ENCODE assay signal across 11 cellular contexts in the genomic region with DNA sequence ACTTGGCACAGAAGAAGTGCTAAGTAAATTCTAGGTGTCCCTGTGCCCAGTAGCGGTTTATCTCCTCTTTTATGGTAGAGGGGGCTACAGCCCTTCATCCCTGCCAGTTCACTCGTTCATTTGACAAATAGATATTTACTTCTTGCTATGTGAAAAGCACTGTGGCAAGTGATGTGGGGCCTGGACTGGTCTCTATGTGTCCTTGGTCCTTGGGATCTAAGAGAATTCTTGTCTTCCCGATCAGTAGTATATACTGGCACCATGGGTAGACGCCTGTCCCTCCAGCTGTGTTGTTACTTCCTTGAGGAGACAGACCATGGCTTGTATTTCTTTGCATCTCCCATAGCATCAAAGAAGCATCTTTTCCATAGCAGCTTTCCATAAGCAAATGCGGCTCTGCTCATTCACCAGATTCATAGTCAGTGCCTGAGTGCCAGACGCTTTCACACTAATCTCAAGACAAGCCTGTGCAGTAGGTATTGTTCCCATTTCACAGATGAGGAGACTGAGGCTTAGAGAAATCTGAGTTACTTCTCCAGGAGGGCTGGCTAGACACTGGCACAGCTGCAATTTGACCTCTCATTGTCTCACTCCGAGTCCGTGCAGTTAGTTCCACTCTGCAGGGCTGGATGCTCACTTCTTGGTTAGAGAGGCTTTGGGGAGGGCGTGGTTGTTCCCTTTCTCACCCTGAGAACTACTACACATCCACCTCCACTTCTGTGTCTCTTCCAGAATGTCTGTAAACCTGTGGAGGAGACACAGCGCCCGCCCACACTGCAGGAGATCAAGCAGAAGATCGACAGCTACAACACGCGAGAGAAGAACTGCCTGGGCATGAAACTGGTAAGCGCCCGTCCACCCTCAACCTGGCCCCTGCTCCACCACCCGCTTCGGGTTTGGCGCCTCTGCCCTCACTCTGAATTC. TPM values are rescaled to one million over a fixed set of nuclear protein-coding genes. Genes with fewer than 3 reads are reported as not detected.
DNase-seq lines count a peak whose midpoint lies in the region; ATAC-seq and TF ChIP-seq lines count a peak whose summit lies in the region.
"Had no signal": no experiment of that assay in that cellular context is flagged by ENCODE, and none has a peak within 500 bp of the region (broad histone marks: within the 10 kb centered on the region; RNA-seq: fewer than 3 reads in every experiment).

No MANE protein-coding gene starts in this region.

- no peak for ATAC-seq in activated CD8-positive, alpha-beta T cell treated with anti-CD3 and anti-CD28 coated beads for 36 hours
- ATAC-seq in GM21526 (IDR thresholded peaks at IDR 0.05; ENCODE audit: low FRiP score, unreplicated experiment) (no peak), right cardiac atrium (no peak)

- peak overlapping the region; percentile 16; the same call in 1 of the 2 replicates for H3K27ac ChIP-seq in KMS-11
- H3K27ac ChIP-seq in right cardiac atrium (ENCODE audit: low read length): no peak overlapping the region
- H3K27ac ChIP-seq: coronary artery had no signal

- POLR2A ChIA-PET in activated CD8-positive, alpha-beta T cell treated with anti-CD3 and anti-CD28 coated beads for 36 hours (lab: Charles Lee): interaction anchor here (1.2 to 30.6 kb wide), 5 partner anchors 8 to 119 kb away, joined by 3 to 1021 read pairs (median 7); no protein-coding TSS in a partner anchor

- peak overlapping the region; percentile 100 for H3K27ac Mint-ChIP-seq in activated CD8-positive, alpha-beta T cell treated with anti-CD3 and anti-CD28 coated beads for 36 hours

- H2AFZ ChIP-seq in KMS-11 (ENCODE audit: low read depth): no peak overlapping the region

- peaks cover 92% of the 10 kb centered on the region for H3K36me3 Mint-ChIP-seq in activated CD8-positive, alpha-beta T cell treated with anti-CD3 and anti-CD28 coated beads for 36 hours (ENCODE audit: low read depth)

- peaks cover 11% of the 10 kb centered on the region; the same call in 1 of the 2 replicates for H3K36me3 ChIP-seq in KMS-11 (ENCODE audit: insufficient read depth)

- H3K9me3 Mint-ChIP-seq in activated CD8-positive, alpha-beta T cell treated with anti-CD3 and anti-CD28 coated beads for 36 hours: no peaks in the 10 kb centered on the region

- H3K27me3 ChIP-seq in KMS-11 (ENCODE audit: insufficient read depth, low read depth): no peaks in the 10 kb centered on the region
- H3K27me3 ChIP-seq in right cardiac atrium (ENCODE audit: control insufficient read depth, insufficient read depth): no peaks in the 10 kb centered on the region
- H3K27me3 ChIP-seq: pancreas had no signal

- H3K4me1 ChIP-seq in KMS-11 (ENCODE audit: low read depth, poor library complexity, severe bottlenecking) (peaks cover 5% of the 10 kb centered on the region), right cardiac atrium (ENCODE audit: control insufficient read depth, insufficient read depth, low read length) (no peaks in the 10 kb centered on the region)
- H3K4me1 ChIP-seq: pancreas had no signal

- peaks cover 44% of the 10 kb centered on the region for H3K79me2 ChIP-seq in KMS-11 (ENCODE audit: insufficient read depth, low read depth)

- TF ChIP-seq CTCF in KMS-11 (conservative IDR thresholded peaks at IDR 0.05; ENCODE audit: low read depth, low read length): no peak
- no peak for TF ChIP-seq CTCF in activated CD8-positive, alpha-beta T cell treated with anti-CD3 and anti-CD28 coated beads for 36 hours (IDR thresholded peaks at IDR 0.05)

- 78% methylated on average over 19 of the region's 19 CpGs for WGBS in right cardiac atrium

- peak overlapping the region; percentile 76 for H3K4me3 Mint-ChIP-seq in activated CD8-positive, alpha-beta T cell treated with anti-CD3 and anti-CD28 coated beads for 36 hours

- H4K20me1 ChIP-seq in KMS-11 (ENCODE audit: insufficient read depth): peaks cover 36% of the 10 kb centered on the region

- H3K9ac ChIP-seq in KMS-11: no peak overlapping the region

- DNase-seq in activated CD8-positive, alpha-beta T cell treated with anti-CD3 and anti-CD28 coated beads for 36 hours: peak; percentile 71
- peak in 38 of 42 donors; percentile 26 to 87 (median 68) for DNase-seq in head of caudate nucleus
- DNase-seq in stimulated activated CD8-positive, alpha-beta memory T cell treated with anti-CD3 and anti-CD28 coated beads, Interleukin-12 subunit alpha, Interleukin-12 subunit beta, amount 100 ng/mL, for 4 hours (ENCODE audit: low read depth): peak; percentile 29
- DNase-seq in right cardiac atrium: no peak
- no peak for DNase-seq in H4 (ENCODE audit: low spot score)
- DNase-seq in NCI-H2227 (lab: John Stamatoyannopoulos, UW; ENCODE audit: unreplicated experiment): no peak

- H3K4me1 Mint-ChIP-seq in activated CD8-positive, alpha-beta T cell treated with anti-CD3 and anti-CD28 coated beads for 36 hours (ENCODE audit: low read depth): peaks cover 88% of the 10 kb centered on the region

- intact Hi-C loops in activated CD8-positive, alpha-beta T cell treated with anti-CD3 and anti-CD28 coated beads for 36 hours (cut with micrococcal nuclease): loop anchor here (2.0 to 5.0 kb wide), 3 partner anchors 26 to 75 kb away; partner anchors contain the start of gene RASSF5
- intact Hi-C loops in head of caudate nucleus (cut with DNase I) (loop anchor here (5.0 kb wide), 2 partner anchors 40 to 90 kb away; no protein-coding TSS in a partner anchor), right cardiac atrium (cut with DNase I) (loop anchor here (2.0 to 5.0 kb wide), 6 partner anchors 35 to 105 kb away; no protein-coding TSS in a partner anchor)

- CTCF ChIA-PET in activated CD8-positive, alpha-beta T cell treated with anti-CD3 and anti-CD28 coated beads for 36 hours (lab: Charles Lee): interaction anchor here (0.8 to 19.1 kb wide), 28 partner anchors 7 to 330 kb away, joined by 3 to 583 read pairs (median 10); partner anchors contain the start of genes DYRK3 and IKBKE

- H3K4me3 ChIP-seq in KMS-11 (IDR thresholded peaks at IDR 0.05; ENCODE audit: insufficient read depth, low read depth, low read length) (no peak overlapping the region), right cardiac atrium (ENCODE audit: low read length) (no peak overlapping the region)
- H3K4me3 ChIP-seq: coronary artery, GM12878, pancreas had no signal

- no peaks in the 10 kb centered on the region for H3K9me3 ChIP-seq in right cardiac atrium (ENCODE audit: control insufficient read depth, low read length)
- H3K9me3 ChIP-seq: pancreas had no signal

- no peak overlapping the region for H3K4me2 ChIP-seq in KMS-11

- no peaks in the 10 kb centered on the region for H3K27me3 Mint-ChIP-seq in activated CD8-positive, alpha-beta T cell treated with anti-CD3 and anti-CD28 coated beads for 36 hours

RNA-seq across cellular contexts. Expression of gene EIF2D, which starts 29.5 kb away (rescaled TPM):
- total RNA-seq in activated CD8-positive, alpha-beta T cell treated with anti-CD3 and anti-CD28 coated beads for 36 hours: 100 to 1,000 TPM; 100 to 102 TPM
- total RNA-seq in right cardiac atrium: 10 to 100 TPM; 24.6 to 28.0 (median 25.8) TPM
- polyA plus RNA-seq in right cardiac atrium: 23.0 TPM
- total RNA-seq in H4 (2014; rRNA removed; shearing (Covaris generic)): 43.3 and 45.4 TPM in 2 replicates

RNA-seq across cellular contexts. Expression of gene DYRK3, which starts 52.5 kb away (rescaled TPM):
- 1 to 10 TPM; 4.7 to 4.9 TPM for total RNA-seq in activated CD8-positive, alpha-beta T cell treated with anti-CD3 and anti-CD28 coated beads for 36 hours
- 10 to 100 TPM; 15.7 to 29.8 (median 23.4) TPM for total RNA-seq in right cardiac atrium
- 17.0 TPM for polyA plus RNA-seq in right cardiac atrium
- total RNA-seq in H4 (2014; rRNA removed; shearing (Covaris generic)): 13.4 and 19.6 TPM in 2 replicates

Comparison
In these comparisons a context has a peak if more than half of its experiments do, and no peak if none do; other contexts are left out.
1. DNase-seq: peak in activated CD8-positive, alpha-beta T cell treated with anti-CD3 and anti-CD28 coated beads for 36 hours (single experiment), head of caudate nucleus (38 of 42) and stimulated activated CD8-positive, alpha-beta memory T cell treated with anti-CD3 and anti-CD28 coated beads, Interleukin-12 subunit alpha, Interleukin-12 subunit beta, amount 100 ng/mL, for 4 hours (single experiment); none in right cardiac atrium (0 of 3), H4 (single experiment) and NCI-H2227 (single experiment).